ENCODE assay signal across 7 cellular contexts in the genomic region with DNA sequence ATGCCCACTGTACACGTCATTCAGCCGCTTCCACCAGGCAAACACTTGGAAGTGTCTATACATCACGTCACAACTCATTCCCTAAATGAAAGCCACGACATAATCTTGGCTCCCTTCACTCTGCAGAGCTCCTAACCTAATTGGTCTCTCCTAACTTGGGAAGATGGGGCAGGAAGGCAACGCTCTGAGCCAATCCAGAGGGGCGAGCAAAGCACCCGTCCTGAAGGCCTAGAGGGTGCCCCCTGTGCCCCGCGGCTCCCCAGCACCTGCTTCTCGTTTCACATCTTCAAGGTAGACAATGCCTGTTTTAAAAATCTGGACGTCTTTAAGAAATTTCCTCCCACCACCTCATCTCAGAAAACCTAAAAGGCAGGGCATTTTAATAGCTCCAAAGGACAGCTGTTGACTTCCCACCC. TPM values are rescaled to one million over a fixed set of nuclear protein-coding genes. Genes with fewer than 3 reads are reported as not detected.
DNase-seq lines count a peak whose midpoint lies in the region; ATAC-seq, FAIRE-seq and TF ChIP-seq lines count a peak whose summit lies in the region.

No MANE protein-coding gene starts in this region.

- H4K20me1 ChIP-seq in neural progenitor cell (ENCODE audit: low read depth) = peaks cover 40% of the 10 kb centered on the region

- CTCF ChIA-PET in RWPE1 (lab: Yijun Ruan, JAX) = interaction anchor here (0.6 to 0.7 kb wide), 2 partner anchors 315 to 481 kb away, joined by 3 read pairs; no protein-coding TSS in a partner anchor

- H3K79me2 ChIP-seq in neural progenitor cell (ENCODE audit: low read depth) = peaks cover 56% of the 10 kb centered on the region

- H3K4me1 ChIP-seq in neural progenitor cell = peaks cover 16% of the 10 kb centered on the region

- peaks cover 15% of the 10 kb centered on the region for H3K4me1 Mint-ChIP-seq in neural progenitor cell

- peaks cover 11% of the 10 kb centered on the region for H3K36me3 Mint-ChIP-seq in neural progenitor cell

- H3K9ac ChIP-seq in neural progenitor cell = peak overlapping the region; percentile 47

- FAIRE-seq in urothelium cell line (lab: Jason Lieb, UNC) = no peak

- H3K9me3 Mint-ChIP-seq in neural progenitor cell = no peaks in the 10 kb centered on the region

- H3K36me3 ChIP-seq in neural progenitor cell = peaks cover 34% of the 10 kb centered on the region

- peak overlapping the region; percentile 55 for H3K27ac ChIP-seq in RWPE1
- no peak overlapping the region for H3K27ac ChIP-seq in neural progenitor cell

- H2AFZ ChIP-seq in neural progenitor cell (replicated peaks) = no peak overlapping the region

- peaks cover 2% of the 10 kb centered on the region for H3F3A ChIP-seq in neural progenitor cell (ENCODE audit: low read depth)

- DNase-seq in GM20000 (ENCODE audit: low spot score) (peak; percentile 17), RWPE1 (ENCODE audit: low spot score) (peak; percentile 12), neural progenitor cell (ENCODE audit: low spot score) (peak; percentile 19), COR-L47 (lab: John Stamatoyannopoulos, UW) (no peak), urothelium cell line (ENCODE audit: low spot score) (no peak), NK-92 (lab: John Stamatoyannopoulos, UW; ENCODE audit: unreplicated experiment) (no peak)

- no peaks in the 10 kb centered on the region for H3K9me3 ChIP-seq in neural progenitor cell (ENCODE audit: low read depth)

- peak overlapping the region; percentile 61 for H3K4me3 ChIP-seq in neural progenitor cell

- no peak for TF ChIP-seq CTCF in GM20000 (IDR thresholded peaks at IDR 0.05; ENCODE audit: extremely low read depth, missing control alignments)
- no peak for TF ChIP-seq CTCF in RWPE1 (conservative IDR thresholded peaks at IDR 0.05; ENCODE audit: low read depth)
- TF ChIP-seq CTCF in neural progenitor cell (IDR thresholded peaks at IDR 0.05) = no peak

- peak overlapping the region; percentile 89 for H3K4me2 ChIP-seq in neural progenitor cell

- H3K27me3 Mint-ChIP-seq in neural progenitor cell (ENCODE audit: insufficient read depth, low read depth) = peaks cover 2% of the 10 kb centered on the region

- POLR2A ChIA-PET in RWPE1 (lab: Yijun Ruan, JAX; ENCODE audit: low non-redundant PET) = interaction anchor here (0.6 kb wide), 1 partner anchor 149 kb away, joined by 3 read pairs; no protein-coding TSS in a partner anchor

- ATAC-seq in esophagus mucosa = peak; percentile 39

- H3K27me3 ChIP-seq in neural progenitor cell = peaks cover 10% of the 10 kb centered on the region

- H3K4me3 Mint-ChIP-seq in neural progenitor cell = peak overlapping the region; percentile 86

- no peak overlapping the region for H3K27ac Mint-ChIP-seq in neural progenitor cell

RNA-seq across cellular contexts. Expression of gene CSNK2A2, which starts 1.0 kb away (rescaled TPM):
- 45.8 TPM for total RNA-seq in esophagus mucosa
- total RNA-seq in neural progenitor cell (ENCODE audit: low replicate concordance) = 69.7 and 81.6 TPM in 2 replicates

Comparison
In these comparisons a context has a peak if more than half of its experiments do, and no peak if none do; other contexts are left out.
1. DNase-seq: peak in GM20000 (single experiment), RWPE1 (single experiment) and neural progenitor cell (single experiment); none in COR-L47 (single experiment), urothelium cell line (single experiment) and NK-92 (single experiment).